In genomic region chr7:73297235-73297634, GRCh38 we compare ENCODE assay signal across 15 cellular contexts. TPM values are rescaled to one million over a fixed set of nuclear protein-coding genes. Genes with fewer than 3 reads are reported as not detected.
"Had no signal": no experiment of that assay in that cellular context is flagged by ENCODE, and none has a peak within 500 bp of the region (broad histone marks: within the 10 kb centered on the region; RNA-seq: fewer than 3 reads in every experiment).

No MANE protein-coding gene starts in this region.

RNA-seq across cellular contexts. Expression of gene TRIM50, which starts 30.6 kb away (rescaled TPM):
- total RNA-seq: activated CD4-positive, alpha-beta memory T cell treated with anti-CD3 and anti-CD28 coated beads, Interleukin-2, amount 10 ng/mL, durations not matched to agents 7 days and 5 days; activated CD4-positive, alpha-beta T cell treated with anti-CD3 and anti-CD28 coated beads for 36 hours; activated CD4-positive, alpha-beta T cell treated with anti-CD3 and anti-CD28 coated beads, Interleukin-2, amount 10 ng/mL, durations not matched to agents 7 days and 5 days; activated CD8-positive, alpha-beta memory T cell treated with anti-CD3 and anti-CD28 coated beads, Interleukin-2, amount 10 ng/mL, durations not matched to agents 7 days and 5 days; activated CD8-positive, alpha-beta T cell treated with anti-CD3 and anti-CD28 coated beads, Interleukin-2, amount 10 ng/mL, durations not matched to agents 7 days and 5 days; activated naive CD8-positive, alpha-beta T cell treated with anti-CD3 and anti-CD28 coated beads, Interleukin-2, amount 10 ng/mL, durations not matched to agents 7 days and 5 days; activated T-helper 2 cell treated with anti-CD3 and anti-CD28 coated beads, Interferon-gamma antibody, Interleukin-2, Interleukin-4, amounts not matched to agents 10 μg/mL and 5 μg/mL and 100 μg/mL, durations not matched to agents 14 hours and 24 hours and 36 hours; ascending aorta; bronchial epithelial cell; cardiac muscle cell; cerebellum; T-cell; T-helper 1 cell treated with Interleukin-12 subunit alpha and Interleukin-12 subunit beta and Interleukin-4 antibody, amounts not matched to agents 30 ng/mL and 1 ng/mL, for 36 hours; T-helper 17 cell; T-helper 2 cell treated with Interferon-gamma antibody and Interleukin-4, amounts not matched to agents 100 ng/mL and 5 ng/mL, for 36 hours had no signal
- polyA plus RNA-seq: cardiac muscle cell had no signal

RNA-seq across cellular contexts. Expression of gene FKBP6, which starts 30.7 kb away (rescaled TPM):
- total RNA-seq: activated CD4-positive, alpha-beta memory T cell treated with anti-CD3 and anti-CD28 coated beads, Interleukin-2, amount 10 ng/mL, durations not matched to agents 7 days and 5 days; activated CD4-positive, alpha-beta T cell treated with anti-CD3 and anti-CD28 coated beads for 36 hours; activated CD4-positive, alpha-beta T cell treated with anti-CD3 and anti-CD28 coated beads, Interleukin-2, amount 10 ng/mL, durations not matched to agents 7 days and 5 days; activated CD8-positive, alpha-beta memory T cell treated with anti-CD3 and anti-CD28 coated beads, Interleukin-2, amount 10 ng/mL, durations not matched to agents 7 days and 5 days; activated CD8-positive, alpha-beta T cell treated with anti-CD3 and anti-CD28 coated beads, Interleukin-2, amount 10 ng/mL, durations not matched to agents 7 days and 5 days; activated naive CD8-positive, alpha-beta T cell treated with anti-CD3 and anti-CD28 coated beads, Interleukin-2, amount 10 ng/mL, durations not matched to agents 7 days and 5 days; activated T-helper 2 cell treated with anti-CD3 and anti-CD28 coated beads, Interferon-gamma antibody, Interleukin-2, Interleukin-4, amounts not matched to agents 10 μg/mL and 5 μg/mL and 100 μg/mL, durations not matched to agents 14 hours and 24 hours and 36 hours; ascending aorta; bronchial epithelial cell; cardiac muscle cell; cerebellum; T-cell; T-helper 1 cell treated with Interleukin-12 subunit alpha and Interleukin-12 subunit beta and Interleukin-4 antibody, amounts not matched to agents 30 ng/mL and 1 ng/mL, for 36 hours; T-helper 17 cell; T-helper 2 cell treated with Interferon-gamma antibody and Interleukin-4, amounts not matched to agents 100 ng/mL and 5 ng/mL, for 36 hours had no signal
- polyA plus RNA-seq: cardiac muscle cell had no signal
